17 cellular contexts compared by ENCODE assay signal in genomic region chr10:631266-631665, GRCh38.
"Had no signal": no experiment of that assay in that cellular context is flagged by ENCODE, and none has a peak within 500 bp of the region (broad histone marks: within the 10 kb centered on the region; RNA-seq: fewer than 3 reads in every experiment).

No MANE protein-coding gene starts in this region.

- H3K27ac Mint-ChIP-seq: effector memory CD8-positive, alpha-beta T cell; naive thymus-derived CD8-positive, alpha-beta T cell; progenitor cell of endocrine pancreas had no signal

- H3K27me3 Mint-ChIP-seq: progenitor cell of endocrine pancreas had no signal

- H3K4me1 ChIP-seq: right lobe of liver had no signal

- H3K4me3 Mint-ChIP-seq: central memory CD8-positive, alpha-beta T cell; effector memory CD8-positive, alpha-beta T cell; naive thymus-derived CD8-positive, alpha-beta T cell; neural crest cell had no signal

- H3K9me3 ChIP-seq: esophagus squamous epithelium, heart left ventricle, mucosa of descending colon, ovary, right lobe of liver, stomach had no signal

- H3K4me3 ChIP-seq: esophagus squamous epithelium, heart left ventricle, mucosa of descending colon, ovary, right lobe of liver, stomach had no signal

- DNase-seq: effector memory CD8-positive, alpha-beta T cell; esophagus squamous epithelium; foreskin fibroblast; heart left ventricle; hippocampal formation; left colon; left ventricle myocardium superior; naive thymus-derived CD8-positive, alpha-beta T cell; stimulated activated naive CD4-positive, alpha-beta T cell; stomach; trophoblast cell had no signal

- ATAC-seq: effector memory CD8-positive, alpha-beta T cell; heart left ventricle; left colon; left ventricle myocardium superior; mucosa of descending colon; naive thymus-derived CD8-positive, alpha-beta T cell; right lobe of liver had no signal

- H3K4me1 Mint-ChIP-seq: central memory CD8-positive, alpha-beta T cell had no signal

- H3K27ac ChIP-seq: esophagus squamous epithelium, ovary, right lobe of liver, stomach had no signal

- H3K27me3 ChIP-seq: esophagus squamous epithelium, ovary, right lobe of liver, stomach had no signal

- H3K9me3 Mint-ChIP-seq: central memory CD8-positive, alpha-beta T cell; effector memory CD8-positive, alpha-beta T cell; naive thymus-derived CD8-positive, alpha-beta T cell; neural crest cell had no signal

- H3K36me3 ChIP-seq: esophagus squamous epithelium, ovary, right lobe of liver had no signal
